Comparison of ENCODE assay signal across 12 cellular contexts in genomic region chr15:45612790-45613415, GRCh38. TPM values are rescaled to one million over a fixed set of nuclear protein-coding genes. Genes with fewer than 3 reads are reported as not detected.
DNase-seq lines count a peak whose midpoint lies in the region; ATAC-seq, FAIRE-seq and TF ChIP-seq lines count a peak whose summit lies in the region.
"Had no signal": no experiment of that assay in that cellular context is flagged by ENCODE, and none has a peak within 500 bp of the region (broad histone marks: within the 10 kb centered on the region; RNA-seq: fewer than 3 reads in every experiment).

No MANE protein-coding gene starts in this region.

- no peak overlapping the region for H3K27ac Mint-ChIP-seq in astrocyte (ENCODE audit: unreplicated experiment)
- peak overlapping the region in 2 of 7 donors; percentile 2 to 22 for H3K27ac Mint-ChIP-seq in CD4-positive, alpha-beta memory T cell

- no peaks in the 10 kb centered on the region for H3K9me3 ChIP-seq in astrocyte (ENCODE audit: insufficient read depth, low read depth, low read length)
- no peaks in the 10 kb centered on the region for H3K9me3 ChIP-seq in mucosa of descending colon
- no peaks in the 10 kb centered on the region for H3K9me3 ChIP-seq in CD4-positive, alpha-beta memory T cell (ENCODE audit: control insufficient read depth in 1 of 2, low read length in 2 of 2)

- peak overlapping the region; percentile 50 for H3K4me2 ChIP-seq in astrocyte (ENCODE audit: low read length)

- no peaks in the 10 kb centered on the region for H3K36me3 Mint-ChIP-seq in astrocyte (ENCODE audit: low read depth, unreplicated experiment)
- peaks cover 4 to 8% of the 10 kb centered on the region in 2 donors for H3K36me3 Mint-ChIP-seq in CD4-positive, alpha-beta memory T cell

- ATAC-seq in GM18907 (IDR thresholded peaks at IDR 0.05; ENCODE audit: unreplicated experiment) = peak; percentile 42
- ATAC-seq in mucosa of descending colon = peak; percentile 48
- no peak for ATAC-seq in GM18858 (IDR thresholded peaks at IDR 0.05; ENCODE audit: unreplicated experiment)
- ATAC-seq: activated CD4-positive, CD25-positive, alpha-beta regulatory T cell treated with anti-CD3 and anti-CD28 coated beads, Interleukin-2, amount 50 U/mL, for 24 hours; left ventricle myocardium superior had no signal

- no peaks in the 10 kb centered on the region for H3K27me3 ChIP-seq in astrocyte (ENCODE audit: insufficient read depth, low read length)
- no peaks in the 10 kb centered on the region for H3K27me3 ChIP-seq in CD4-positive, alpha-beta memory T cell (ENCODE audit: insufficient read depth, low read length)

- H2AFZ ChIP-seq in astrocyte (ENCODE audit: low read depth, low read length) = no peak overlapping the region

- H3K36me3 ChIP-seq in astrocyte (ENCODE audit: insufficient read depth, low read length) (peaks cover 11% of the 10 kb centered on the region), mucosa of descending colon (ENCODE audit: low read depth) (no peaks in the 10 kb centered on the region)
- peaks cover 4% of the 10 kb centered on the region for H3K36me3 ChIP-seq in CD4-positive, alpha-beta memory T cell (ENCODE audit: insufficient read depth, low read length)

- no peak for FAIRE-seq in astrocyte (lab: Jason Lieb, UNC)
- FAIRE-seq: urothelium cell line had no signal

- peak overlapping the region; percentile 27 for H3K9ac ChIP-seq in astrocyte (ENCODE audit: low read length)

- H3K4me1 ChIP-seq in astrocyte (ENCODE audit: insufficient read depth, low read length) = peaks cover 7% of the 10 kb centered on the region
- H3K4me1 ChIP-seq in mucosa of descending colon (ENCODE audit: low read depth) = peaks cover 7% of the 10 kb centered on the region
- no peaks in the 10 kb centered on the region for H3K4me1 ChIP-seq in CD4-positive, alpha-beta memory T cell (ENCODE audit: insufficient read depth, low read length)

- intact Hi-C loops in mucosa of descending colon (cut with DNase I, micrococcal nuclease) = loop anchor here in 1 of 2 donors (5.0 kb wide), 1 partner anchor 156 kb away; no protein-coding TSS in a partner anchor
- intact Hi-C loops in CD4-positive, alpha-beta memory T cell (cut with micrococcal nuclease) = loop anchor here (5.0 kb wide), 1 partner anchor 486 kb away; the partner anchor contains the start of genes DUOX1 and DUOXA1

- POLR2A ChIA-PET in CD4-positive, alpha-beta memory T cell (lab: Charles Lee; ENCODE audit: partially characterized antibody) = interaction anchor here (1.0 kb wide), 1 partner anchor 25 kb away, joined by 4 read pairs; the partner anchor contains the start of gene BLOC1S6

- CTCF ChIA-PET in CD4-positive, alpha-beta memory T cell (lab: Charles Lee; ENCODE audit: partially characterized antibody) = interaction anchor here (0.7 to 4.1 kb wide), 13 partner anchors 18 to 495 kb away, joined by 3 to 82 read pairs (median 5); partner anchors contain the start of gene BLOC1S6

- H4K20me1 ChIP-seq in astrocyte (ENCODE audit: insufficient read depth, low read length) = peaks cover 6% of the 10 kb centered on the region

- H3K27me3 Mint-ChIP-seq in astrocyte (ENCODE audit: low read depth, unreplicated experiment) = no peaks in the 10 kb centered on the region
- H3K27me3 Mint-ChIP-seq in CD4-positive, alpha-beta memory T cell = no peaks in the 10 kb centered on the region

- H3K4me3 Mint-ChIP-seq in astrocyte (ENCODE audit: unreplicated experiment) = no peak overlapping the region
- H3K4me3 Mint-ChIP-seq in CD4-positive, alpha-beta memory T cell = no peak overlapping the region

- no peaks in the 10 kb centered on the region for H3K9me3 Mint-ChIP-seq in astrocyte (ENCODE audit: unreplicated experiment)
- H3K9me3 Mint-ChIP-seq in CD4-positive, alpha-beta memory T cell = no peaks in the 10 kb centered on the region

- H3K4me3 ChIP-seq in astrocyte (ENCODE audit: insufficient read depth, low read depth, low read length) (no peak overlapping the region), mucosa of descending colon (no peak overlapping the region)
- no peak overlapping the region for H3K4me3 ChIP-seq in CD4-positive, alpha-beta memory T cell (ENCODE audit: low read length in 2 of 2)

- no peaks in the 10 kb centered on the region for H3K79me2 ChIP-seq in astrocyte (ENCODE audit: insufficient read depth, low read length)

- no peak overlapping the region for H3K27ac ChIP-seq in astrocyte (ENCODE audit: low read depth, low read length)
- no peak overlapping the region for H3K27ac ChIP-seq in CD4-positive, alpha-beta memory T cell (ENCODE audit: low read depth, low read length)
- H3K27ac ChIP-seq: HL-60 had no signal

- TF ChIP-seq CTCF in astrocyte (IDR thresholded peaks at IDR 0.05; ENCODE audit: insufficient read depth, low read depth, low read length) = no peak
- TF ChIP-seq CTCF in mucosa of descending colon (IDR thresholded peaks at IDR 0.05) = no peak

- H3K4me1 Mint-ChIP-seq in astrocyte (ENCODE audit: low read depth, unreplicated experiment) = peaks cover 14% of the 10 kb centered on the region
- no peaks in the 10 kb centered on the region for H3K4me1 Mint-ChIP-seq in CD4-positive, alpha-beta memory T cell

- peak; percentile 76 for DNase-seq in HT1080 (ENCODE audit: low read depth)
- DNase-seq in astrocyte (ENCODE audit: low read depth) = no peak
- DNase-seq in mucosa of descending colon = no peak
- no peak for DNase-seq in CD4-positive, alpha-beta memory T cell
- no peak for DNase-seq in NCI-H2107 treated with DMSO at 0.1 percent for 48 hours (lab: John Stamatoyannopoulos, UW; ENCODE audit: unreplicated experiment)
- DNase-seq: DMS153, left ventricle myocardium superior had no signal

RNA-seq across cellular contexts. Expression of gene SQOR, which starts 21.9 kb away (rescaled TPM):
- total RNA-seq in HT1080 (2014; rRNA removed; shearing (Covaris generic)) = 16.4 and 22.9 TPM in 2 replicates
- 23.2 and 24.2 TPM in 2 replicates for polyA plus RNA-seq in HT1080 (2015; cell fraction: cytosol; rRNA removed)
- polyA plus RNA-seq in HT1080 (2015; cell fraction: nucleus; rRNA removed) = 24.2 and 26.8 TPM in 2 replicates
- total RNA-seq in astrocyte (4.0 and 4.2 TPM in 2 replicates), mucosa of descending colon (100 to 1,000 TPM; 197 to 409 (median 403) TPM)
- total RNA-seq in CD4-positive, alpha-beta memory T cell = 10 to 100 TPM; 47.9 to 51.0 TPM
- 100 to 1,000 TPM; 118 to 183 TPM for polyA plus RNA-seq in CD4-positive, alpha-beta memory T cell

RNA-seq across cellular contexts. Expression of gene BLOC1S6, which starts 25.7 kb away (rescaled TPM):
- 34.9 and 46.4 TPM in 2 replicates for total RNA-seq in HT1080 (2014; rRNA removed; shearing (Covaris generic))
- polyA plus RNA-seq in HT1080 (2015; cell fraction: cytosol; rRNA removed) = 43.8 and 61.3 TPM in 2 replicates
- 19.5 and 20.2 TPM in 2 replicates for polyA plus RNA-seq in HT1080 (2015; cell fraction: nucleus; rRNA removed)
- 62.3 and 64.2 TPM in 2 replicates for total RNA-seq in astrocyte
- total RNA-seq in mucosa of descending colon = 10 to 100 TPM; 21.3 to 39.6 (median 30.0) TPM
- total RNA-seq in CD4-positive, alpha-beta memory T cell = 10 to 100 TPM; 43.0 to 43.9 TPM
- polyA plus RNA-seq in CD4-positive, alpha-beta memory T cell = 10 to 100 TPM; 38.8 to 40.7 TPM
